ENCODE assay signal across 30 cellular contexts in the genomic region with DNA sequence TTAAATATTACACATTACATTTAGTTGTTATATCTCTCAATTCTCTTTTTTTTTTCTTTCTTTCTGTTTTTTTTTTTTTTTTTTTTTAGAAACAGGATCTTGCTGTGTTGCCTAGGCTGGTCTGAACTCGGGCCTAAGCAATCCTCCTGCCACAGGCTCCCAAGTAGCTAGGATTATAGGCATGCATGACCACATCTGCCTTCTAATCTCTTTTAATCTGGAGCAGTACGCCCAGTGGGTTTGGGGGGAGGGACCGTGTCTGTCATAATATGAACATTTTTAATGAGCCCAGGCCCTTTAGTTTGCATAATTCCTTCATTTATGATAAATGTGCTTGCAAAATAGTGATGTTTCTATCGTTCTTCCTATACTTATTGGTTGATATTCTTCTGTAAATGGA. TPM values are rescaled to one million over a fixed set of nuclear protein-coding genes. Genes with fewer than 3 reads are reported as not detected.
"Had no signal": no experiment of that assay in that cellular context is flagged by ENCODE, and none has a peak within 500 bp of the region (broad histone marks: within the 10 kb centered on the region; RNA-seq: fewer than 3 reads in every experiment).

No MANE protein-coding gene starts in this region.

- DNase-seq: activated CD4-positive, alpha-beta memory T cell treated with anti-CD3 and anti-CD28 coated beads, Interleukin-2, amount 10 ng/mL, durations not matched to agents 7 days and 5 days; activated CD4-positive, alpha-beta T cell treated with anti-CD3 and anti-CD28 coated beads for 1 hour; activated CD4-positive, alpha-beta T cell treated with anti-CD3 and anti-CD28 coated beads for 4 hours; activated CD4-positive, alpha-beta T cell treated with anti-CD3 and anti-CD28 coated beads, Interleukin-2, amount 10 ng/mL, durations not matched to agents 7 days and 5 days; activated CD4-positive, alpha-beta T cell treated with anti-CD3 and anti-CD28 coated beads, Interleukin-2, amount 50 U/mL, for 4 hours; activated CD8-positive, alpha-beta memory T cell treated with anti-CD3 and anti-CD28 coated beads, Interleukin-2, amount 50 U/mL, for 48 hours; activated gamma-delta T cell treated with Interleukin-2 at 50 U/mL for 16 hours; activated naive CD4-positive, alpha-beta T cell treated with anti-CD3 and anti-CD28 coated beads, Interleukin-2, amount 50 U/mL, for 16 hours; activated naive CD4-positive, alpha-beta T cell treated with Interleukin-2 at 50 U/mL for 16 hours; activated T-cell treated with anti-CD3 and anti-CD28 coated beads for 4 hours; activated T-cell treated with anti-CD3 and anti-CD28 coated beads, Interleukin-2, amount 50 U/mL, for 24 hours; activated T-cell treated with anti-CD3 and anti-CD28 coated beads, Interleukin-2, amount 50 U/mL, for 72 hours; amniotic stem cell; anterior cingulate cortex; brain microvascular endothelial cell; dorsolateral prefrontal cortex; effector memory CD4-positive, alpha-beta T cell; esophagus squamous epithelium; foreskin melanocyte; heart right ventricle; T-helper 17 cell; T1000 had no signal

- H3K27me3 ChIP-seq: brain microvascular endothelial cell, dorsolateral prefrontal cortex, esophagus squamous epithelium, gastroesophageal sphincter, heart right ventricle, hepatocyte had no signal

- H2AFZ ChIP-seq: hepatocyte had no signal

- H3K27ac ChIP-seq: brain microvascular endothelial cell, coronary artery, esophagus squamous epithelium, gastroesophageal sphincter, heart right ventricle, hepatocyte had no signal

- H3K4me2 ChIP-seq: hepatocyte had no signal

- FAIRE-seq: astrocyte, bronchial epithelial cell had no signal

- H3K4me3 ChIP-seq: coronary artery, dorsolateral prefrontal cortex, esophagus squamous epithelium, gastroesophageal sphincter, heart right ventricle, hepatocyte had no signal

- ATAC-seq: activated T-cell treated with anti-CD3 and anti-CD28 coated beads, Interleukin-2, amount 50 U/mL, for 72 hours; gastroesophageal sphincter; heart right ventricle; T-helper 17 cell; WTC11 had no signal

- H3K9me3 ChIP-seq: esophagus squamous epithelium, gastroesophageal sphincter, heart right ventricle had no signal

RNA-seq across cellular contexts. Expression of gene SPATA9, which starts 58.7 kb away (rescaled TPM):
- total RNA-seq: activated CD4-positive, alpha-beta memory T cell treated with anti-CD3 and anti-CD28 coated beads, Interleukin-2, amount 10 ng/mL, durations not matched to agents 7 days and 5 days; activated CD4-positive, alpha-beta T cell treated with anti-CD3 and anti-CD28 coated beads, Interleukin-2, amount 10 ng/mL, durations not matched to agents 7 days and 5 days; bronchial epithelial cell; cardiac septum; esophagus squamous epithelium; glomerular endothelial cell; heart right ventricle; T-helper 17 cell; WTC11 had no signal
